In the genomic region with DNA sequence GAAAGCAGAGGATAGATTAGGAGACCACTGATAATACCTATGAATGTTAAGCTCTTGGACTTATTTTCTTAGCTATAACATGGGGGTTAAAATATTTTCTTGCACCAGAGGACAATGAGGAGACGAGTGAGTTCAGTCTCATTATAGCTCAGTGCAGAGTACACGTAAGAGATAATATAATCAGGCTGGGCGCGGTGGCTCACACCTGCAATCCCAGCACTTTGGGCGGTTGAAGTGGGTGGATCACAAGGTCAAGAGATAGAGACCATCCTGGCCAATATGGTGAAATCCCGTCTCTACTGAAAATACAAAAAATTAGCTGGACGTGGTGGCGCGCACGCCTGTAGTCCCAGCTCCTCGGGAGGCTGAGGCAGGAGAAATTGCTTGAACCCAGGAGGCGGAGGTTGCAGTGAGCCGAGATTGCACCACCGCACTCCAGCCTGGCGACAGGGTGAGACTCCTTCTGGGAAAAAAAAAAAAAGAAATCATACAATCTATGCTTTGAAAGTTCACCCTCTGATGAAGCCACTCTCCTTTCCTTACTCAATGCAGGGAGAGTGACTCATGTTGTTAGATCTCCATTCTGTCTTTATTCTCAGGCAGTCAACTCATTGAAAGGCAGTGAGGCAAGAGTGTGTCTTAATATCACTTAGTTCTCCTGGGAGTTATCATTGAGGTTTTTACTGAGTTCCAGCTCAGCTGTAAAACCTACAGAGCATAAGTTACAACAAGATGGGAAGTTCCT, we compare ENCODE assay signal across 15 cellular contexts.
DNase-seq lines count a peak whose midpoint lies in the region; ATAC-seq and TF ChIP-seq lines count a peak whose summit lies in the region.
"Had no signal": no experiment of that assay in that cellular context is flagged by ENCODE, and none has a peak within 500 bp of the region (broad histone marks: within the 10 kb centered on the region; RNA-seq: fewer than 3 reads in every experiment).

No MANE protein-coding gene starts in this region.

- H3K36me3 ChIP-seq in fibroblast of lung (ENCODE audit: control insufficient read depth, insufficient read depth, low read length): no peaks in the 10 kb centered on the region

- no peaks in the 10 kb centered on the region for H3K79me2 ChIP-seq in fibroblast of lung (ENCODE audit: control insufficient read depth, insufficient read depth, low read length)

- no peaks in the 10 kb centered on the region for H3K27me3 ChIP-seq in fibroblast of lung (ENCODE audit: control insufficient read depth, insufficient read depth, low read length)

- no peak overlapping the region for H3K27ac ChIP-seq in fibroblast of lung (ENCODE audit: insufficient read depth, low read length)
- H3K27ac ChIP-seq: 22Rv1, coronary artery, VCaP had no signal

- no peak overlapping the region for H3K9ac ChIP-seq in fibroblast of lung (ENCODE audit: insufficient read depth, low read length)

- no peaks in the 10 kb centered on the region for H3K9me3 Mint-ChIP-seq in T-cell
- H3K9me3 Mint-ChIP-seq: activated T-helper 1 cell treated with anti-CD3 and anti-CD28 coated beads, Interleukin-12 subunit alpha, Interleukin-12 subunit beta, Interleukin-2, Interleukin-4 antibody, amounts not matched to agents 30 ng/mL and 10 ng/mL and 1 ng/mL, durations not matched to agents 14 hours and 24 hours and 36 hours; naive thymus-derived CD8-positive, alpha-beta T cell; stimulated activated naive CD8-positive, alpha-beta T cell treated with anti-CD3 and anti-CD28 coated beads, Interleukin-15, amount 100 ng/mL, for 72 hours had no signal

- H3K4me3 ChIP-seq in fibroblast of lung (replicated peaks in 1 of 4; ENCODE audit: control extremely low read depth in 1 of 4, insufficient read depth in 1 of 4, low read depth in 3 of 4, low read length in 4 of 4) (no peak overlapping the region), retinal pigment epithelial cell (ENCODE audit: low read length) (no peak overlapping the region)
- H3K4me3 ChIP-seq: coronary artery had no signal

- CTCF ChIA-PET in T-cell (lab: Charles Lee): no interaction called here

- peaks cover 0 to 4% (median 2%) of the 10 kb centered on the region in 3 donors for H3K4me1 Mint-ChIP-seq in T-cell

- no peak overlapping the region for H3K4me2 ChIP-seq in fibroblast of lung (ENCODE audit: extremely low read depth, insufficient read depth, low read length)

- no peak overlapping the region for H2AFZ ChIP-seq in fibroblast of lung (ENCODE audit: low read length)

- H3K4me1 ChIP-seq in fibroblast of lung (ENCODE audit: control insufficient read depth, extremely low read depth, insufficient read depth, low read length): no peaks in the 10 kb centered on the region

- no peak overlapping the region for H3K4me3 Mint-ChIP-seq in T-cell
- H3K4me3 Mint-ChIP-seq: activated T-helper 1 cell treated with anti-CD3 and anti-CD28 coated beads, Interleukin-12 subunit alpha, Interleukin-12 subunit beta, Interleukin-2, Interleukin-4 antibody, amounts not matched to agents 30 ng/mL and 10 ng/mL and 1 ng/mL, durations not matched to agents 14 hours and 24 hours and 36 hours; naive thymus-derived CD8-positive, alpha-beta T cell; stimulated activated naive CD8-positive, alpha-beta T cell treated with anti-CD3 and anti-CD28 coated beads, Interleukin-15, amount 100 ng/mL, for 72 hours had no signal

- H3K36me3 Mint-ChIP-seq in T-cell: peaks cover 50% of the 10 kb centered on the region

- DNase-seq in DMS79 (lab: John Stamatoyannopoulos, UW): peak; percentile 9
- DNase-seq in DMS79 treated with DMSO at 0.1 percent for 48 hours (lab: John Stamatoyannopoulos, UW): no peak
- peak; percentile 24 for DNase-seq in NCI-H460 (ENCODE audit: extremely low read depth, low read depth)
- DNase-seq in fibroblast of lung (ENCODE audit: low read depth in 2 of 2): peak; percentile 65 to 74
- DNase-seq in retinal pigment epithelial cell (ENCODE audit: low read depth): peak; percentile 15
- DNase-seq in T-cell: no peak
- DNase-seq in GDM1 (lab: John Stamatoyannopoulos, UW): no peak
- no peak for DNase-seq in NCI-H345 (lab: John Stamatoyannopoulos, UW)
- DNase-seq: naive thymus-derived CD8-positive, alpha-beta T cell; NCI-H1417 treated with DMSO at 0.1 percent for 48 hours; stimulated activated naive CD8-positive, alpha-beta T cell treated with anti-CD3 and anti-CD28 coated beads, Interleukin-15, amount 100 ng/mL, for 72 hours had no signal

- H3K9me3 ChIP-seq in fibroblast of lung (ENCODE audit: control insufficient read depth, insufficient read depth, low read depth, low read length): no peaks in the 10 kb centered on the region

- POLR2A ChIA-PET in T-cell (lab: Charles Lee): interaction anchor here (0.5 to 0.6 kb wide), 3 partner anchors 10 to 416 kb away, joined by 3 to 6 read pairs (median 4); no protein-coding TSS in a partner anchor

- TF ChIP-seq CTCF in fibroblast of lung (conservative IDR thresholded peaks at IDR 0.05 in 1 of 2, IDR thresholded peaks at IDR 0.05 in 1 of 2; ENCODE audit: low read depth in 1 of 2, low read length in 2 of 2) (no peak), retinal pigment epithelial cell (conservative IDR thresholded peaks at IDR 0.05; ENCODE audit: low read depth, low read length) (no peak)

- H4K20me1 ChIP-seq in fibroblast of lung (ENCODE audit: control insufficient read depth, extremely low read depth, insufficient read depth, low read length): no peaks in the 10 kb centered on the region

- H3K27ac Mint-ChIP-seq in T-cell: no peak overlapping the region
- H3K27ac Mint-ChIP-seq: activated T-helper 1 cell treated with anti-CD3 and anti-CD28 coated beads, Interleukin-12 subunit alpha, Interleukin-12 subunit beta, Interleukin-2, Interleukin-4 antibody, amounts not matched to agents 30 ng/mL and 10 ng/mL and 1 ng/mL, durations not matched to agents 14 hours and 24 hours and 36 hours; stimulated activated naive CD8-positive, alpha-beta T cell treated with anti-CD3 and anti-CD28 coated beads, Interleukin-15, amount 100 ng/mL, for 72 hours had no signal

- H3K27me3 Mint-ChIP-seq in T-cell: no peaks in the 10 kb centered on the region
- H3K27me3 Mint-ChIP-seq: naive thymus-derived CD8-positive, alpha-beta T cell; stimulated activated naive CD8-positive, alpha-beta T cell treated with anti-CD3 and anti-CD28 coated beads, Interleukin-15, amount 100 ng/mL, for 72 hours had no signal

- ATAC-seq in T-cell (replicated peaks in 1 of 4): no peak
- ATAC-seq: naive thymus-derived CD8-positive, alpha-beta T cell; stimulated activated naive CD8-positive, alpha-beta T cell treated with anti-CD3 and anti-CD28 coated beads, Interleukin-15, amount 100 ng/mL, for 72 hours had no signal

Comparison
In these comparisons a context has a peak if more than half of its experiments do, and no peak if none do; other contexts are left out.
1. DNase-seq: peak in DMS79 (single experiment), NCI-H460 (single experiment), fibroblast of lung (2 of 2) and retinal pigment epithelial cell (single experiment); none in DMS79 treated with DMSO at 0.1 percent for 48 hours (single experiment), T-cell (0 of 34), GDM1 (single experiment) and NCI-H345 (single experiment).